8 cellular contexts compared by ENCODE assay signal in the genomic region with DNA sequence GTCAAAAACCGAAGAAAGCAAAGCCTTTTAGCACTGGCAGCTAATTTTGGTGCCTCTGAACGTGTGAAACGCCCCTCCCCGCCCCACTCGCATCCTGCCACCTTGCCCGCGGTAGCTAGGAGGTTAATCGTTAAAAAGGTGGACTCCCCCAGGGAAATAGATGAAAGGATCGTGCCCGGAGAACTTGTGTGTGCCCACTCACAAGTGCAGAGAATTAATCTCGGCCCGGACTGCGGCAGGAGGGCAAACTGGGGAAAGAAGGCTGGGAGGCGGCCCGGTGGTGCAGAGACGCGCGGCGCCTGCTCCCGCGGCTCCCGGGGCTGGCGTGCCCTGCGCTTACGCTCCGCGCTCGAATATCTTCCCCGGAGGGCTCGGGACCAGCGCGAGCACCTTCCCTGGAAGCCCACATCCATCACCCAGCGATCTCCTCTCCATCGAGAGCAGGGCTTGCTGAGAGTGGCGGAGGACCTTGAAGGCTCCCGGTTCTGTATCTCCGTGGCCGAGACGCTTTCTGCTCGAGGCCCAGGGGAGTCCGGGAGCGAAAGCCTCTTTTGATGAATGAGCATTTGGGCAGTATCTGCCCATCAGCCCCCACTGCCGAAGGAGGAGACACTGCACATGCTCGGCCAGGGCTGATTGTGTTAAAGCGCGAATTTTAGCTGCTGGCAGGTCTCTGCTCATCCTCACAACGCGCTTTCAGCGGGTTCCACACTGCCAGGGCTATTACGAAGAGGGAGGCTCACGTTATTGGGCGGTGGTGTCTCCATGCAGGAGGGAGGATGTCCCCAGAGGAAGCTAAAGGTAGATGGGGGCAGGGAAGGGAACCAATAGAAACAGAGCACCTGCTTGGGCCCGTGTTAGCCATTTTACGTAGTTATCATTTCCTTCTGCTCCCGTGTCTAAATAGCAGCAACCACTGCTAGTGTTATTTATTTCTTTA. TPM values are rescaled to one million over a fixed set of nuclear protein-coding genes. Genes with fewer than 3 reads are reported as not detected.
DNase-seq lines count a peak whose midpoint lies in the region; ATAC-seq, FAIRE-seq and TF ChIP-seq lines count a peak whose summit lies in the region.

No MANE protein-coding gene starts in this region.

- H3K4me3 ChIP-seq in HUES48 (ENCODE audit: low read depth, low read length) (peak overlapping the region; percentile 68), colonic mucosa (peak overlapping the region; percentile 39)

- peak; percentile 12 for DNase-seq in D721Med (ENCODE audit: insufficient read length, low spot score)
- DNase-seq in SW480 (ENCODE audit: low spot score): peak; percentile 15
- peak; percentile 25 for DNase-seq in colonic mucosa
- no peak for DNase-seq in left lobe of liver (ENCODE audit: low spot score)
- peak; percentile 12 for DNase-seq in stimulated activated CD4-positive, alpha-beta T cell treated with anti-CD3 and anti-CD28 coated beads, Interleukin-4, amount 100 ng/mL, for 24 hours
- no peak for DNase-seq in COLO829 (ENCODE audit: low spot score)

- H3K9ac ChIP-seq in HUES48 (ENCODE audit: low read depth, low read length): peak overlapping the region; percentile 18; the same call in 1 of the 2 replicates
- no peak overlapping the region for H3K9ac ChIP-seq in colonic mucosa (ENCODE audit: low read depth in 2 of 2, low read length in 2 of 2)

- intact Hi-C loops in colonic mucosa (cut with DNase I): no loop called here

- peaks cover 10% of the 10 kb centered on the region for H3K4me1 ChIP-seq in HUES48 (ENCODE audit: control insufficient read depth, insufficient read depth, low read length)
- peaks cover 13% of the 10 kb centered on the region for H3K4me1 ChIP-seq in colonic mucosa

- peak overlapping the region; percentile 42 for H3K27ac ChIP-seq in HUES48 (ENCODE audit: low read depth, low read length)
- no peak overlapping the region for H3K27ac ChIP-seq in colonic mucosa

- TF ChIP-seq CTCF in D721Med (IDR thresholded peaks at IDR 0.05; ENCODE audit: insufficient read depth, missing control alignments) (no peak), colonic mucosa (IDR thresholded peaks at IDR 0.05) (no peak)

- peaks cover 23% of the 10 kb centered on the region for H3K27me3 ChIP-seq in HUES48 (ENCODE audit: control insufficient read depth, insufficient read depth, low read length)
- no peaks in the 10 kb centered on the region for H3K27me3 ChIP-seq in colonic mucosa

- H3K9me3 ChIP-seq in HUES48 (ENCODE audit: control insufficient read depth, insufficient read depth, low read length) (no peaks in the 10 kb centered on the region), colonic mucosa (no peaks in the 10 kb centered on the region)

- ATAC-seq in GM21360 (IDR thresholded peaks at IDR 0.05; ENCODE audit: unreplicated experiment) (peak; percentile 46), left lobe of liver (peak; percentile 63)

- no peak for FAIRE-seq in D721Med (lab: Jason Lieb, UNC)

- H3K36me3 ChIP-seq in HUES48 (ENCODE audit: control insufficient read depth, insufficient read depth, low read length) (no peaks in the 10 kb centered on the region), colonic mucosa (no peaks in the 10 kb centered on the region)

RNA-seq across cellular contexts. Expression of gene SPTSSB, which starts 1.3 kb away (rescaled TPM):
- total RNA-seq in colonic mucosa (1 to 10 TPM; 1.6 to 3.5 TPM), left lobe of liver (0.18 TPM)

Comparison
In these comparisons a context has a peak if more than half of its experiments do, and no peak if none do; other contexts are left out.
1. DNase-seq: peak in D721Med (single experiment), SW480 (single experiment), colonic mucosa (single experiment) and stimulated activated CD4-positive, alpha-beta T cell treated with anti-CD3 and anti-CD28 coated beads, Interleukin-4, amount 100 ng/mL, for 24 hours (single experiment); none in left lobe of liver (single experiment) and COLO829 (single experiment).